In the genomic region with DNA sequence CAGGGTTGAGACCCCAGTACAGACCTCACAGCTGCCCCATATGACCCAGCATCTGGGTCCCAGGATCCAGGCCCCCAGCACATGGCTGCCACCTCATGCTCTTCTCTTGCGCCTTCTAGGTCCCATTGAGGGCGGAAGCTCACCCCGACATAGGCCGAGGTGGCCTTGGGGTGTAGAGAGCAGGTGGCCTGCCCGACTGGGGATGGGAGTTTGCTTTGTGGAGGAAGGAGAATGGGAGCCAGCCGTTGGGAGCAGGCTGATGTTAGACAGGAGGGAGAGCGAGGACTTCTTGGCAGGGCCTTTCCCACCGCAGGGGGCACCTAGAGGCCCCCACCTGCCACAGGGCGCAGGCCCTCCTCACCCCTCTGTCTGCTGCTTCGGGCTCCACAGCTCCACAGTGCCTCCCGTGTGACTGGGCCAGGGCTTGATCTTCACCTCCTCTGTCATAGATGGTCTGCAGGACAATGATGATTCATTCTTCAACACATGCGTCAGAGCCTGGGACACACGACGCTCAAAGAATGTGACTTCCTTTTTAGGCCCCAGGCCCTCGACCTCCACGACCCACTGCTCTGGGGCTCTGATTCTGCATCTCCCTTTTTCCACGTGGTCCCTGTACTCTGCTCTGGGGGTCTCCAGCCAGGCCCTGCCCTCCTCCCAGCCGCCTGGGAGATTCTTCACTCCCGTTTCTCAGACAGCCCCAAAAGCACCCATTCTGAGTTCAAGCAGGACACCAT, we compare ENCODE assay signal across 1 cellular context.
TF ChIP-seq lines count a peak whose summit lies in the region.

No MANE protein-coding gene starts in this region.

TF ChIP-seq in SK-N-SH treated with all-trans-retinoic acid at 6 μM for 48 hours, 23 proteins besides CTCF, POLR2A, EP300 and RAD21 (continued from another document):
- TF ChIP-seq PATZ1 (CRISPR knock-in tag; IDR thresholded peaks at IDR 0.05; ENCODE audit: borderline replicate concordance) (no peak), ZFP3 (CRISPR knock-in tag; IDR thresholded peaks at IDR 0.05) (no peak), RARB (CRISPR knock-in tag; IDR thresholded peaks at IDR 0.05) (no peak), SNAI2 (CRISPR knock-in tag; IDR thresholded peaks at IDR 0.05) (no peak), ZC3H10 (CRISPR knock-in tag; IDR thresholded peaks at IDR 0.05) (no peak), ESRRG (CRISPR knock-in tag; IDR thresholded peaks at IDR 0.05) (no peak), CSRNP3 (CRISPR knock-in tag; IDR thresholded peaks at IDR 0.05) (no peak), ARNTL (CRISPR knock-in tag; IDR thresholded peaks at IDR 0.05; ENCODE audit: borderline replicate concordance, low read depth) (no peak), ZFP30 (CRISPR knock-in tag; IDR thresholded peaks at IDR 0.05) (no peak), ZNF565 (CRISPR knock-in tag; conservative IDR thresholded peaks at IDR 0.05; ENCODE audit: low read depth) (no peak), CSDC2 (CRISPR knock-in tag; IDR thresholded peaks at IDR 0.05) (no peak), TOX (CRISPR knock-in tag; IDR thresholded peaks at IDR 0.05; ENCODE audit: borderline replicate concordance) (no peak)
- TF ChIP-seq, protein P1, sequence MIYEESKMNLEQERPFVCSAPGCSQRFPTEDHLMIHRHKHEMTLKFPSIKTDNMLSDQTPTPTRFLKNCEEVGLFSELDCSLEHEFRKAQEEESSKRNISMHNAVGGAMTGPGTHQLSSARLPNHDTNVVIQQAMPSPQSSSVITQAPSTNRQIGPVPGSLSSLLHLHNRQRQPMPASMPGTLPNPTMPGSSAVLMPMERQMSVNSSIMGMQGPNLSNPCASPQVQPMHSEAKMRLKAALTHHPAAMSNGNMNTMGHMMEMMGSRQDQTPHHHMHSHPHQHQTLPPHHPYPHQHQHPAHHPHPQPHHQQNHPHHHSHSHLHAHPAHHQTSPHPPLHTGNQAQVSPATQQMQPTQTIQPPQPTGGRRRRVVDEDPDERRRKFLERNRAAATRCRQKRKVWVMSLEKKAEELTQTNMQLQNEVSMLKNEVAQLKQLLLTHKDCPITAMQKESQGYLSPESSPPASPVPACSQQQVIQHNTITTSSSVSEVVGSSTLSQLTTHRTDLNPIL (CRISPR knock-in tag; IDR thresholded peaks at IDR 0.05; ENCODE audit: low read depth): no peak
TF ChIP-seq in SK-N-SH treated with all-trans-retinoic acid at 6 μM for 48 hours: peak in this region for 0.
